In the genomic region with DNA sequence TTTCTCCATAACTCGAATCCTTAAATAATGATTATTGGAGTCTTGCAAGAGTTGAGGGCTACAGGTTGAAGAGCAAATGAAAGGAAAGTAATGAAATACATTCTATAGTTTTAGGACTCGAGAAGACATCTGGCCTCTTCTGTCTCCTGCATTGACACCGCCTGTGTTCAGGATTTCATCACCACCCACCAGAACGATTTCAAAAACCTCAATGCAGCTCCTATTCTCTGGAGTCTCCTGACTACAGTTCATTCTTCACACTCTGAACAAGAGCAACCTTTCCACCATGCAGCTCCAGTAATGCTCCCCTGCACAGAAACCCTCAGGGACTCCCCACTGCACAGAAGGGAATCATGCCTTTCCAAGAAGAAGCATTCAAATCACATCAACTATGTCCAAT, we compare ENCODE assay signal across 9 cellular contexts. TPM values are rescaled to one million over a fixed set of nuclear protein-coding genes. Genes with fewer than 3 reads are reported as not detected.
DNase-seq lines count a peak whose midpoint lies in the region; ATAC-seq and TF ChIP-seq lines count a peak whose summit lies in the region.
"Had no signal": no experiment of that assay in that cellular context is flagged by ENCODE, and none has a peak within 500 bp of the region (broad histone marks: within the 10 kb centered on the region; RNA-seq: fewer than 3 reads in every experiment).

No MANE protein-coding gene starts in this region.

- H3K27me3 ChIP-seq in mammary epithelial cell (ENCODE audit: insufficient read depth, low read length): no peaks in the 10 kb centered on the region
- no peaks in the 10 kb centered on the region for H3K27me3 ChIP-seq in breast epithelium
- no peaks in the 10 kb centered on the region for H3K27me3 ChIP-seq in lung (ENCODE audit: control insufficient read depth, insufficient read depth)
- H3K27me3 ChIP-seq in vagina: no peaks in the 10 kb centered on the region
- H3K27me3 ChIP-seq in effector memory CD4-positive, alpha-beta T cell (replicated peaks; ENCODE audit: control insufficient read depth, insufficient read depth, low read length, poor library complexity, severe bottlenecking): no peaks in the 10 kb centered on the region

- ATAC-seq in lung (ENCODE audit: insufficient read depth, low FRiP score) (no peak), GM21423 (IDR thresholded peaks at IDR 0.05; ENCODE audit: unreplicated experiment) (no peak)

- H3K4me3 Mint-ChIP-seq in MCF 10A (ENCODE audit: unreplicated experiment): no peak overlapping the region

- no peak overlapping the region for H3K27ac ChIP-seq in mammary epithelial cell (ENCODE audit: insufficient read depth, low read depth, low read length)
- H3K27ac ChIP-seq in breast epithelium: peak overlapping the region; percentile 83 to 86
- H3K27ac ChIP-seq in lung (ENCODE audit: low read depth in 1 of 2, low read length in 1 of 2): peak overlapping the region in 1 of 2 donors; percentile 32
- peak overlapping the region; percentile 69 for H3K27ac ChIP-seq in vagina
- no peak overlapping the region for H3K27ac ChIP-seq in effector memory CD4-positive, alpha-beta T cell (ENCODE audit: insufficient read depth, low read length, poor library complexity, severe bottlenecking)

- TF ChIP-seq CTCF in MCF 10A (IDR thresholded peaks at IDR 0.05; ENCODE audit: unreplicated experiment) (no peak), mammary epithelial cell (conservative IDR thresholded peaks at IDR 0.05 in 1 of 2, IDR thresholded peaks at IDR 0.05 in 1 of 2; ENCODE audit: extremely low read depth in 1 of 2, insufficient read depth in 1 of 2, low read depth in 1 of 2, low read length in 2 of 2) (no peak), breast epithelium (IDR thresholded peaks at IDR 0.05) (no peak), lung (IDR thresholded peaks at IDR 0.05; ENCODE audit: control extremely low read depth, extremely low read depth) (no peak), vagina (IDR thresholded peaks at IDR 0.05) (no peak)

- in situ Hi-C loops in mammary epithelial cell (cut with MboI; ENCODE audit: low sequenced_read_pairs in 2 of 2): no loop called here

- H3K9me3 ChIP-seq in mammary epithelial cell (replicated peaks; ENCODE audit: insufficient read depth, low read length): no peaks in the 10 kb centered on the region
- H3K9me3 ChIP-seq in breast epithelium: no peaks in the 10 kb centered on the region
- no peaks in the 10 kb centered on the region for H3K9me3 ChIP-seq in lung (ENCODE audit: control insufficient read depth in 2 of 2, insufficient read depth in 1 of 2, low read length in 1 of 2)
- H3K9me3 ChIP-seq in vagina: no peaks in the 10 kb centered on the region
- H3K9me3 ChIP-seq in effector memory CD4-positive, alpha-beta T cell (ENCODE audit: control insufficient read depth, low read length): no peaks in the 10 kb centered on the region

- dilution Hi-C loops in mammary epithelial cell (cut with HindIII; ENCODE audit: low sequenced_read_pairs): no loop called here

- H3K79me2 ChIP-seq in mammary epithelial cell (ENCODE audit: insufficient read depth, low read length): no peaks in the 10 kb centered on the region

- intact Hi-C loops in MCF 10A (cut with micrococcal nuclease) (no loop called here), mammary epithelial cell (cut with micrococcal nuclease) (no loop called here), breast epithelium (cut with DNase I; ENCODE audit: low total_unique reads) (no loop called here), vagina (cut with DNase I) (no loop called here)

- H3K9me3 Mint-ChIP-seq in MCF 10A (ENCODE audit: unreplicated experiment): no peaks in the 10 kb centered on the region

- H3K36me3 ChIP-seq in mammary epithelial cell (ENCODE audit: insufficient read depth, low read length) (no peaks in the 10 kb centered on the region), breast epithelium (no peaks in the 10 kb centered on the region), lung (ENCODE audit: control insufficient read depth in 2 of 2, insufficient read depth in 2 of 2, low read length in 2 of 2) (peaks cover 0 to 4% of the 10 kb centered on the region in 2 donors), vagina (no peaks in the 10 kb centered on the region)
- H3K36me3 ChIP-seq in effector memory CD4-positive, alpha-beta T cell (ENCODE audit: control insufficient read depth, insufficient read depth, low read length): no peaks in the 10 kb centered on the region

- 74% methylated on average over 4 of the region's 4 CpGs for WGBS in mammary epithelial cell (ENCODE audit: low coverage, missing lambda C conversion rate)
- 33 to 53% methylated on average over 4 of the region's 4 CpGs for WGBS in lung, 2 donors

- CTCF ChIA-PET in MCF 10A (lab: Yijun Ruan, JAX) (interaction anchor here (1.2 to 1.8 kb wide), 2 partner anchors 20 to 42 kb away, joined by 4 to 8 read pairs; no protein-coding TSS in a partner anchor), mammary epithelial cell (lab: Charles Lee; ENCODE audit: low non-redundant PET) (interaction anchor here (0.7 kb wide), 1 partner anchor 434 kb away, joined by 5 read pairs; no protein-coding TSS in a partner anchor)

- H3K9ac ChIP-seq in mammary epithelial cell (ENCODE audit: insufficient read depth, low read length): no peak overlapping the region

- no peaks in the 10 kb centered on the region for H4K20me1 ChIP-seq in mammary epithelial cell (ENCODE audit: insufficient read depth, low read length)

- POLR2A ChIA-PET in MCF 10A (lab: Yijun Ruan, JAX): interaction anchor here (0.5 to 2.7 kb wide), 8 partner anchors 11 to 158 kb away, joined by 3 to 33 read pairs (median 7); a partner anchor contains a TSS

- H3K4me3 ChIP-seq in mammary epithelial cell (replicated peaks in 1 of 3; ENCODE audit: insufficient read depth in 1 of 3, low read depth in 2 of 3, low read length in 3 of 3): no peak overlapping the region
- H3K4me3 ChIP-seq in breast epithelium: no peak overlapping the region
- no peak overlapping the region for H3K4me3 ChIP-seq in lung
- no peak overlapping the region for H3K4me3 ChIP-seq in vagina
- H3K4me3 ChIP-seq in effector memory CD4-positive, alpha-beta T cell (ENCODE audit: insufficient read depth, low read depth, low read length, poor library complexity, severe bottlenecking): no peak overlapping the region

- no peaks in the 10 kb centered on the region for H3K36me3 Mint-ChIP-seq in MCF 10A (ENCODE audit: insufficient read depth, unreplicated experiment)

- no peak overlapping the region for H2AFZ ChIP-seq in mammary epithelial cell (ENCODE audit: low read depth, low read length)

- BruUV-seq in MCF 10A (replicated peaks; lab: Mats Ljungman, UMichigan): no TSS peak
- no TSS peak for BruUV-seq in mammary epithelial cell (replicated peaks; lab: Mats Ljungman, UMichigan)

- TF ChIP-seq POLR2A in breast epithelium (IDR thresholded peaks at IDR 0.05): no peak
- no peak for TF ChIP-seq POLR2A in vagina (IDR thresholded peaks at IDR 0.05)

- DNase-seq in MCF 10A (ENCODE audit: unreplicated experiment): no peak
- no peak for DNase-seq in mammary epithelial cell
- DNase-seq in breast epithelium (ENCODE audit: low spot score in 2 of 2): peak in 1 of 2 donors; percentile 15
- DNase-seq in lung (ENCODE audit: low spot score): peak; percentile 27
- peak in 1 of 2 donors; percentile 12 for DNase-seq in vagina (ENCODE audit: extremely low spot score in 2 of 2)
- no peak for DNase-seq in effector memory CD4-positive, alpha-beta T cell
- DNase-seq in T1000 (lab: John Stamatoyannopoulos, UW): no peak
- DNase-seq: hypothalamus had no signal

- H3K27ac Mint-ChIP-seq in MCF 10A (ENCODE audit: low read depth, unreplicated experiment): peak overlapping the region; percentile 80

- H3K4me1 ChIP-seq in mammary epithelial cell (ENCODE audit: insufficient read depth, low read length) (peaks cover 4% of the 10 kb centered on the region), breast epithelium (peaks cover 0 to 14% of the 10 kb centered on the region in 2 donors), lung (ENCODE audit: control insufficient read depth in 2 of 2, insufficient read depth in 2 of 2, low read length in 2 of 2) (peaks cover 0 to 16% of the 10 kb centered on the region in 2 donors), vagina (peaks cover 43% of the 10 kb centered on the region)
- H3K4me1 ChIP-seq in effector memory CD4-positive, alpha-beta T cell (ENCODE audit: control insufficient read depth, insufficient read depth, low read length, poor library complexity, severe bottlenecking): peaks cover 14% of the 10 kb centered on the region

- H3K27me3 Mint-ChIP-seq in MCF 10A (ENCODE audit: insufficient read depth, unreplicated experiment): no peaks in the 10 kb centered on the region

- H3K4me2 ChIP-seq in mammary epithelial cell (ENCODE audit: insufficient read depth, low read depth, low read length): no peak overlapping the region

- H3K4me1 Mint-ChIP-seq in MCF 10A (ENCODE audit: insufficient read depth, unreplicated experiment): peaks cover 10% of the 10 kb centered on the region

RNA-seq across cellular contexts. Expression of a gene that starts 5.5 kb away (rescaled TPM):
- total RNA-seq in MCF 10A (2022) (6.0 and 7.9 TPM in 2 replicates), mammary epithelial cell (1 to 10 TPM; 1.8 to 2.2 TPM), breast epithelium (10 to 100 TPM; 15.1 to 35.7 (median 25.9) TPM), lung (10 to 100 TPM; 13.2 to 40.0 TPM), vagina (41.0 TPM)
- polyA plus RNA-seq in mammary epithelial cell (2.6 TPM), lung (10 to 100 TPM; 25.5 to 67.7 TPM)
- 1.3 TPM for polyA minus RNA-seq in mammary epithelial cell

Comparison
In these comparisons a context has a peak if more than half of its experiments do, and no peak if none do; other contexts are left out.
1. H3K27ac ChIP-seq: peak in breast epithelium (2 of 2) and vagina (single experiment); none in mammary epithelial cell (single experiment) and effector memory CD4-positive, alpha-beta T cell (single experiment).